ENCODE assay signal across 8 cellular contexts in genomic region chr20:1266167-1266973, GRCh38. TPM values are rescaled to one million over a fixed set of nuclear protein-coding genes. Genes with fewer than 3 reads are reported as not detected.
A peak's percentile ranks its signal among the peaks of the same experiment; 100 is the strongest.
DNase-seq lines count a peak whose midpoint lies in the region; ATAC-seq, FAIRE-seq and TF ChIP-seq lines count a peak whose summit lies in the region.

SNPH (plus strand) TSS chr20:1266294; CDS start chr20:1296240, 29,946 bp downstream.

- CTCF ChIA-PET in AG04450 (lab: Charles Lee) = interaction anchor here (0.7 to 1.7 kb wide), 5 partner anchors 18 to 202 kb away, joined by 3 to 5 read pairs (median 3); partner anchors contain the start of gene RAD21L1

- 0 to 1% (median 0%) methylated on average over 41 to 61 of the region's 61 CpGs for WGBS in small intestine, 3 donors

- no peaks in the 10 kb centered on the region for H3K27me3 ChIP-seq in AG04450 (ENCODE audit: control insufficient read depth, insufficient read depth, low read length)
- no peaks in the 10 kb centered on the region for H3K27me3 ChIP-seq in bronchial epithelial cell (ENCODE audit: control insufficient read depth, insufficient read depth, low read length)
- H3K27me3 ChIP-seq in small intestine (ENCODE audit: control insufficient read depth in 2 of 2, insufficient read depth in 2 of 2, low read length in 2 of 2) = no peaks in the 10 kb centered on the region

- H3K4me1 ChIP-seq in small intestine (ENCODE audit: control insufficient read depth in 2 of 2, insufficient read depth in 1 of 2, low read depth in 1 of 2, low read length in 1 of 2) = no peaks in the 10 kb centered on the region

- H3K4me3 ChIP-seq in AG04450 (ENCODE audit: low read depth, low read length) = peak within 1 kb of the TSS; percentile 70
- peak within 1 kb of the TSS; percentile 59 for H3K4me3 ChIP-seq in bronchial epithelial cell (ENCODE audit: low read depth, low read length)
- H3K4me3 ChIP-seq in small intestine (ENCODE audit: low read depth in 1 of 2, low read length in 2 of 2) = peak within 1 kb of the TSS; percentile 63 to 68

- POLR2A ChIA-PET in AG04450 (lab: Yijun Ruan, JAX) = interaction anchor here (0.9 to 1.1 kb wide), 2 partner anchors 24 to 200 kb away, joined by 3 read pairs; partner anchors contain the start of gene NSFL1C

- no peak for TF ChIP-seq CTCF in AG04450 (IDR thresholded peaks at IDR 0.05; ENCODE audit: low read depth, low read length)
- no peak for TF ChIP-seq CTCF in bronchial epithelial cell (IDR thresholded peaks at IDR 0.05; ENCODE audit: insufficient read depth, low read length, severe bottlenecking)

- DNase-seq in AG04450 (ENCODE audit: low read depth, low spot score) (peak; percentile 48), NCI-H1092 treated with DMSO at 0.1 percent for 48 hours (lab: John Stamatoyannopoulos, UW) (peak; percentile 61), bronchial epithelial cell (ENCODE audit: low read depth) (peak; percentile 64), iPS-NIHi7 (ENCODE audit: extremely low spot score) (peak; percentile 81), small intestine (peak; percentile 64), AML-193 (lab: John Stamatoyannopoulos, UW) (no peak)
- DNase-seq in activated CD4-positive, CD25-positive, alpha-beta regulatory T cell (lab: John Stamatoyannopoulos, UW) = peak; percentile 37 to 55 (median 46)

- FAIRE-seq in bronchial epithelial cell (lab: Jason Lieb, UNC) (no peak), small intestine (lab: Jason Lieb, UNC) (no peak)

- H3K36me3 ChIP-seq in bronchial epithelial cell (ENCODE audit: control insufficient read depth, insufficient read depth, low read length) (no peaks in the 10 kb centered on the region), small intestine (ENCODE audit: control insufficient read depth in 2 of 2, insufficient read depth in 2 of 2, low read length in 2 of 2) (no peaks in the 10 kb centered on the region)

- H3K9me3 ChIP-seq in AG04450 (ENCODE audit: control insufficient read depth, insufficient read depth, low read length) (0 out of 2 replicates have a peak, but pooled peaks cover 3% of the 10 kb centered on the region), small intestine (ENCODE audit: control insufficient read depth, low read depth) (no peaks in the 10 kb centered on the region)

- peak; percentile 49 for ATAC-seq in GM19395 (IDR thresholded peaks at IDR 0.05; ENCODE audit: unreplicated experiment)

- no peak within 1 kb of the TSS for H3K27ac ChIP-seq in AG04450 (ENCODE audit: low read depth, low read length)
- peak within 1 kb of the TSS in 1 of 2 donors; percentile 6 for H3K27ac ChIP-seq in small intestine (ENCODE audit: low read depth in 1 of 2, low read length in 1 of 2)

RNA-seq across cellular contexts. Expression of gene SNPH, which starts in this region (rescaled TPM):
- polyA plus RNA-seq in AG04450 (2011; rRNA removed) (1.5 and 2.6 TPM in 2 replicates), small intestine (1 to 10 TPM in 1 of 3 donors, under 1 TPM in 2; 0.45 to 3.2 (median 0.81) TPM)
- 2.0 and 3.5 TPM in 2 replicates for polyA minus RNA-seq in AG04450 (2011; rRNA and poly(A)+ RNA removed)
- total RNA-seq in bronchial epithelial cell = 1.7 and 1.8 TPM in 2 replicates

Comparison
In these comparisons a context has a peak if more than half of its experiments do, and no peak if none do; other contexts are left out.
1. DNase-seq: peak in AG04450 (single experiment), NCI-H1092 treated with DMSO at 0.1 percent for 48 hours (single experiment), activated CD4-positive, CD25-positive, alpha-beta regulatory T cell (4 of 4), bronchial epithelial cell (single experiment), iPS-NIHi7 (single experiment) and small intestine (single experiment); none in AML-193 (0 of 2).
2. Peak in every context shown above with its lines, with median percentiles within 50 percentile points of each other: H3K4me3 ChIP-seq.